In the genomic region with DNA sequence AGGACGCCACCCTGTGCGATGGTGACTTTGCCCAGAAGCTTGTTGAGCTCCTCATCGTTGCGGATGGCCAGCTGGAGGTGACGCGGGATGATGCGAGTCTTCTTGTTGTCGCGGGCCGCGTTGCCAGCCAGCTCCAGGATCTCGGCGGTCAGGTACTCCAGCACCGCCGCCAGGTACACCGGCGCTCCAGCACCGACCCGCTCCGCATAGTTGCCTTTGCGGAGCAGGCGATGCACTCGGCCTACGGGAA, we compare ENCODE assay signal across 8 cellular contexts.
A peak's percentile ranks its signal among the peaks of the same experiment; 100 is the strongest.
DNase-seq lines count a peak whose midpoint lies in the region; ATAC-seq and TF ChIP-seq lines count a peak whose summit lies in the region.
"Not testable (repeated sequence)": the region's sequence is repeated elsewhere in the genome, so short reads cannot be mapped to it uniquely, and the experiment has no call there.

No MANE protein-coding gene starts in this region.

- H3K9me3 ChIP-seq in CD8-positive, alpha-beta T cell (ENCODE audit: low read length); stomach smooth muscle (ENCODE audit: control insufficient read depth in 2 of 2, low read length in 2 of 2): not testable (repeated sequence)

- CTCF ChIA-PET in CD8-positive, alpha-beta T cell (lab: Charles Lee), result interaction anchor here (1.7 to 10.0 kb wide), 2 partner anchors 10 to 81 kb away, joined by 5 to 97 read pairs; a partner anchor contains a TSS
- CTCF ChIA-PET in WTC11 (lab: Charles Lee), result not testable (repeated sequence)

- H3K27me3 Mint-ChIP-seq in CD8-positive, alpha-beta T cell (ENCODE audit: low read depth); WTC11 (ENCODE audit: low read depth); natural killer cell treated with Interleukin-12 subunit alpha and Interleukin-12 subunit beta and Interleukin-15 and Interleukin-18, amount 100 ng/mL, for 72 hours: not testable (repeated sequence)

- H3K36me3 Mint-ChIP-seq in CD8-positive, alpha-beta T cell; WTC11; natural killer cell treated with Interleukin-12 subunit alpha and Interleukin-12 subunit beta and Interleukin-15 and Interleukin-18, amount 100 ng/mL, for 72 hours: not testable (repeated sequence)

- H3K4me1 ChIP-seq in CD8-positive, alpha-beta T cell (ENCODE audit: insufficient read depth, low read length), result peaks cover 21% of the 10 kb centered on the region
- H3K4me1 ChIP-seq in stomach smooth muscle (ENCODE audit: control insufficient read depth, insufficient read depth, low read length), result peaks cover 13% of the 10 kb centered on the region

- H3K36me3 ChIP-seq in CD8-positive, alpha-beta T cell (ENCODE audit: insufficient read depth, low read length); stomach smooth muscle (ENCODE audit: control insufficient read depth in 2 of 2, insufficient read depth in 2 of 2, low read length in 2 of 2): not testable (repeated sequence)

- peak overlapping the region; percentile 94 for H3K27ac Mint-ChIP-seq in CD8-positive, alpha-beta T cell
- peak overlapping the region; percentile 100 for H3K27ac Mint-ChIP-seq in WTC11
- peak overlapping the region; percentile 90 to 95 for H3K27ac Mint-ChIP-seq in natural killer cell treated with Interleukin-12 subunit alpha and Interleukin-12 subunit beta and Interleukin-15 and Interleukin-18, amount 100 ng/mL, for 72 hours

- intact Hi-C loops in CD8-positive, alpha-beta T cell (cut with DNase I, micrococcal nuclease), result loop anchor here in 1 of 2 experiments (1.0 to 5.0 kb wide), 2 partner anchors 323 to 681 kb away; a partner anchor contains a TSS
- intact Hi-C loops in left ventricle myocardium superior (cut with micrococcal nuclease), result not testable (repeated sequence)

- ATAC-seq in CD8-positive, alpha-beta T cell, result peak; percentile 21
- ATAC-seq in GM21390 (IDR thresholded peaks at IDR 0.05; ENCODE audit: unreplicated experiment), result peak; percentile 17
- peak; percentile 21 for ATAC-seq in HG03354 (IDR thresholded peaks at IDR 0.05; ENCODE audit: poor library complexity, severe bottlenecking, unreplicated experiment)
- ATAC-seq in WTC11, result not testable (repeated sequence)
- ATAC-seq in left ventricle myocardium superior, result peak; percentile 33
- ATAC-seq in natural killer cell treated with Interleukin-12 subunit alpha and Interleukin-12 subunit beta and Interleukin-15 and Interleukin-18, amount 100 ng/mL, for 72 hours, result peak; percentile 12 to 26

- peak overlapping the region; percentile 84 for H3K4me3 Mint-ChIP-seq in CD8-positive, alpha-beta T cell
- H3K4me3 Mint-ChIP-seq in WTC11, result peak overlapping the region; percentile 88
- peak overlapping the region; percentile 86 for H3K4me3 Mint-ChIP-seq in natural killer cell treated with Interleukin-12 subunit alpha and Interleukin-12 subunit beta and Interleukin-15 and Interleukin-18, amount 100 ng/mL, for 72 hours

- not testable (repeated sequence) for H3K27me3 ChIP-seq in CD8-positive, alpha-beta T cell (ENCODE audit: insufficient read depth, low read length)
- peaks cover 18 to 19% of the 10 kb centered on the region in 2 donors for H3K27me3 ChIP-seq in stomach smooth muscle (ENCODE audit: control insufficient read depth in 1 of 2, insufficient read depth in 2 of 2, low read length in 2 of 2)

- H3K9ac ChIP-seq in stomach smooth muscle (ENCODE audit: low read length in 2 of 2), result not testable (repeated sequence)

- not testable (repeated sequence) for TF ChIP-seq CTCF in CD8-positive, alpha-beta T cell (IDR thresholded peaks at IDR 0.05); WTC11 (IDR thresholded peaks at IDR 0.05); cardiac fibroblast (IDR thresholded peaks at IDR 0.05; ENCODE audit: low read depth, low read length)

- H3K27ac ChIP-seq in CD8-positive, alpha-beta T cell (ENCODE audit: low read depth, low read length), result peak overlapping the region; percentile 51
- not testable (repeated sequence) for H3K27ac ChIP-seq in stomach smooth muscle (ENCODE audit: low read length)

- H3K4me1 Mint-ChIP-seq in CD8-positive, alpha-beta T cell (ENCODE audit: low read depth), result peaks cover 35% of the 10 kb centered on the region
- peaks cover 47% of the 10 kb centered on the region for H3K4me1 Mint-ChIP-seq in WTC11
- H3K4me1 Mint-ChIP-seq in natural killer cell treated with Interleukin-12 subunit alpha and Interleukin-12 subunit beta and Interleukin-15 and Interleukin-18, amount 100 ng/mL, for 72 hours (ENCODE audit: low read depth in 2 of 2), result peaks cover 35 to 45% of the 10 kb centered on the region in 2 donors

- POLR2A ChIA-PET in CD8-positive, alpha-beta T cell (lab: Charles Lee), result interaction anchor here (0.7 to 10.3 kb wide), 13 partner anchors 10 to 1792 kb away, joined by 3 to 367 read pairs (median 6); a partner anchor contains a TSS
- POLR2A ChIA-PET in WTC11 (lab: Charles Lee), result interaction anchor here (0.6 to 10.5 kb wide), 21 partner anchors 8 to 1781 kb away, joined by 3 to 434 read pairs (median 8); partner anchors contain the start of gene ZSCAN31

- H3K4me3 ChIP-seq in CD8-positive, alpha-beta T cell (ENCODE audit: low read depth, low read length), result peak overlapping the region; percentile 53
- H3K4me3 ChIP-seq in cardiac fibroblast (replicated peaks in 1 of 2; ENCODE audit: low read depth in 2 of 2, low read length in 2 of 2) (peak overlapping the region; percentile 51 to 55), stomach smooth muscle (ENCODE audit: low read length in 2 of 2) (peak overlapping the region; percentile 51 to 81)

- DNase-seq in CD8-positive, alpha-beta T cell; WTC11 (ENCODE audit: low spot score); cardiac fibroblast (ENCODE audit: low read depth in 2 of 2); left ventricle myocardium superior; natural killer cell treated with Interleukin-12 subunit alpha and Interleukin-12 subunit beta and Interleukin-15 and Interleukin-18, amount 100 ng/mL, for 72 hours (ENCODE audit: low spot score): not testable (repeated sequence)

- H3K9me3 Mint-ChIP-seq in CD8-positive, alpha-beta T cell; WTC11; natural killer cell treated with Interleukin-12 subunit alpha and Interleukin-12 subunit beta and Interleukin-15 and Interleukin-18, amount 100 ng/mL, for 72 hours: not testable (repeated sequence)

TF ChIP-seq in WTC11, 78 proteins besides CTCF, POLR2A, EP300 and RAD21:
- TF ChIP-seq, protein P1, sequence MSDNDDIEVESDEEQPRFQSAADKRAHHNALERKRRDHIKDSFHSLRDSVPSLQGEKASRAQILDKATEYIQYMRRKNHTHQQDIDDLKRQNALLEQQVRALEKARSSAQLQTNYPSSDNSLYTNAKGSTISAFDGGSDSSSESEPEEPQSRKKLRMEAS (CRISPR knock-in tag; IDR thresholded peaks at IDR 0.05), result 0 out of 2 replicates have a peak, but pooled peaks have one; percentile 43
- TF ChIP-seq, protein P2, sequence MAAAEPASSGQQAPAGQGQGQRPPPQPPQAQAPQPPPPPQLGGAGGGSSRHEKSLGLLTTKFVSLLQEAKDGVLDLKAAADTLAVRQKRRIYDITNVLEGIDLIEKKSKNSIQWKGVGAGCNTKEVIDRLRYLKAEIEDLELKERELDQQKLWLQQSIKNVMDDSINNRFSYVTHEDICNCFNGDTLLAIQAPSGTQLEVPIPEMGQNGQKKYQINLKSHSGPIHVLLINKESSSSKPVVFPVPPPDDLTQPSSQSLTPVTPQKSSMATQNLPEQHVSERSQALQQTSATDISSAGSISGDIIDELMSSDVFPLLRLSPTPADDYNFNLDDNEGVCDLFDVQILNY (CRISPR knock-in tag; IDR thresholded peaks at IDR 0.05), result 0 out of 2 replicates have a peak, but pooled peaks have one; percentile 9
- TF ChIP-seq, protein P3, sequence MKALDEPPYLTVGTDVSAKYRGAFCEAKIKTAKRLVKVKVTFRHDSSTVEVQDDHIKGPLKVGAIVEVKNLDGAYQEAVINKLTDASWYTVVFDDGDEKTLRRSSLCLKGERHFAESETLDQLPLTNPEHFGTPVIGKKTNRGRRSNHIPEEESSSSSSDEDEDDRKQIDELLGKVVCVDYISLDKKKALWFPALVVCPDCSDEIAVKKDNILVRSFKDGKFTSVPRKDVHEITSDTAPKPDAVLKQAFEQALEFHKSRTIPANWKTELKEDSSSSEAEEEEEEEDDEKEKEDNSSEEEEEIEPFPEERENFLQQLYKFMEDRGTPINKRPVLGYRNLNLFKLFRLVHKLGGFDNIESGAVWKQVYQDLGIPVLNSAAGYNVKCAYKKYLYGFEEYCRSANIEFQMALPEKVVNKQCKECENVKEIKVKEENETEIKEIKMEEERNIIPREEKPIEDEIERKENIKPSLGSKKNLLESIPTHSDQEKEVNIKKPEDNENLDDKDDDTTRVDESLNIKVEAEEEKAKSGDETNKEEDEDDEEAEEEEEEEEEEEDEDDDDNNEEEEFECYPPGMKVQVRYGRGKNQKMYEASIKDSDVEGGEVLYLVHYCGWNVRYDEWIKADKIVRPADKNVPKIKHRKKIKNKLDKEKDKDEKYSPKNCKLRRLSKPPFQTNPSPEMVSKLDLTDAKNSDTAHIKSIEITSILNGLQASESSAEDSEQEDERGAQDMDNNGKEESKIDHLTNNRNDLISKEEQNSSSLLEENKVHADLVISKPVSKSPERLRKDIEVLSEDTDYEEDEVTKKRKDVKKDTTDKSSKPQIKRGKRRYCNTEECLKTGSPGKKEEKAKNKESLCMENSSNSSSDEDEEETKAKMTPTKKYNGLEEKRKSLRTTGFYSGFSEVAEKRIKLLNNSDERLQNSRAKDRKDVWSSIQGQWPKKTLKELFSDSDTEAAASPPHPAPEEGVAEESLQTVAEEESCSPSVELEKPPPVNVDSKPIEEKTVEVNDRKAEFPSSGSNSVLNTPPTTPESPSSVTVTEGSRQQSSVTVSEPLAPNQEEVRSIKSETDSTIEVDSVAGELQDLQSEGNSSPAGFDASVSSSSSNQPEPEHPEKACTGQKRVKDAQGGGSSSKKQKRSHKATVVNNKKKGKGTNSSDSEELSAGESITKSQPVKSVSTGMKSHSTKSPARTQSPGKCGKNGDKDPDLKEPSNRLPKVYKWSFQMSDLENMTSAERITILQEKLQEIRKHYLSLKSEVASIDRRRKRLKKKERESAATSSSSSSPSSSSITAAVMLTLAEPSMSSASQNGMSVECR (CRISPR knock-in tag; IDR thresholded peaks at IDR 0.05; ENCODE audit: borderline replicate concordance), result 0 out of 2 replicates have a peak, but pooled peaks have one; percentile 11
